ENCODE assay signal across 24 cellular contexts in the genomic region with DNA sequence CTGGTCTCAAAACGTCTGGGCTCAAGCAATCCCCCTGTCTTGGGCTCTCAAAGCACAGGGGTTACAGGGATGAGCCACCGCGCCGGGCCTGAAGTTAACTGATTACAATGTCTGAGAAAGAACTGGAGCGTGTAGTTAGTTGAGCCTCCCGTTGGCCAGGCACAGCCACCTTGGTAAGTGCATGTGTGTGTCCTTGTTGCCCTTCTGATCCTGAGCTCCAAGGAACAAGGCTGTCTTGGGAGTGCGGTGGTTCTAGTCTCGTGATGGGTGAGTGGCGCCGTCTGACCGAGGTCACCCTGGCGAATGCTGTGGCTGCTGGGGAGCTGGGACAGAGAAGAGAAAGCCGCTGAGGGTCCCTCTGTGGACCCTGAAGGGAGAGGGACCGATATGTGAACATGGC.
"Had no signal": no experiment of that assay in that cellular context is flagged by ENCODE, and none has a peak within 500 bp of the region (broad histone marks: within the 10 kb centered on the region; RNA-seq: fewer than 3 reads in every experiment).

No MANE protein-coding gene starts in this region.

- H3K4me1 ChIP-seq: left lung, right lobe of liver had no signal

- H3K4me1 Mint-ChIP-seq: naive B cell, neural crest cell had no signal

- H3K36me3 ChIP-seq: ovary, right lobe of liver, uterus had no signal

- DNase-seq: dorsolateral prefrontal cortex; effector CD4-positive, alpha-beta T cell; gastrocnemius medialis; head of caudate nucleus; left cardiac atrium; mesenchymal stem cell; mucosa of descending colon; naive B cell; ovary; right lobe of liver; small intestine; stimulated activated CD4-positive, alpha-beta T cell treated with anti-CD3 and anti-CD28 coated beads, Interleukin-15, amount 100 ng/mL, for 24 hours; stimulated activated CD4-positive, alpha-beta T cell treated with anti-CD3 and anti-CD28 coated beads, Interleukin-2, amount 100 ng/mL, for 48 hours; stimulated activated naive B cell treated with anti-CD40 and anti-IgM and Interleukin-4, amounts not matched to agents 10 μg/mL and 1 μg/mL and 100 μg/mL, for 72 hours; transverse colon; upper lobe of right lung; uterus had no signal

- FAIRE-seq: small intestine had no signal

- H3K4me3 ChIP-seq: dorsolateral prefrontal cortex, gastrocnemius medialis, left lung, mucosa of descending colon, ovary, right lobe of liver, suprapubic skin, transverse colon, upper lobe of right lung, uterus had no signal

- H3K27ac Mint-ChIP-seq: mesothelial cell of epicardium; natural killer cell treated with Interleukin-12 subunit alpha and Interleukin-12 subunit beta and Interleukin-15 and Interleukin-18, amount 100 ng/mL, for 72 hours; stimulated activated naive B cell treated with anti-CD40 and anti-IgM and Interleukin-4, amounts not matched to agents 10 μg/mL and 1 μg/mL and 100 μg/mL, for 72 hours; stimulated activated naive CD8-positive, alpha-beta T cell treated with anti-CD3 and anti-CD28 coated beads, Interleukin-15, Interleukin-2, amounts not matched to agents 100 ng/mL and 50 ng/mL, for 24 hours had no signal

- H3K9me3 ChIP-seq: gastrocnemius medialis, left lung, mucosa of descending colon, ovary, right lobe of liver, suprapubic skin, transverse colon, upper lobe of right lung, uterus had no signal

- H3K27me3 Mint-ChIP-seq: naive B cell; natural killer cell treated with Interleukin-12 subunit alpha and Interleukin-12 subunit beta and Interleukin-15 and Interleukin-18, amount 100 ng/mL, for 72 hours; stimulated activated naive B cell treated with anti-CD40 and anti-IgM and Interleukin-4, amounts not matched to agents 10 μg/mL and 1 μg/mL and 100 μg/mL, for 72 hours; stimulated activated naive CD8-positive, alpha-beta T cell treated with anti-CD3 and anti-CD28 coated beads, Interleukin-15, Interleukin-2, amounts not matched to agents 100 ng/mL and 50 ng/mL, for 24 hours had no signal

- H3K27ac ChIP-seq: dorsolateral prefrontal cortex, epithelial cell of prostate, gastrocnemius medialis, left lung, ovary, right lobe of liver, suprapubic skin, transverse colon, upper lobe of right lung, uterus had no signal

- H3K27me3 ChIP-seq: dorsolateral prefrontal cortex, gastrocnemius medialis, left lung, ovary, right lobe of liver, suprapubic skin, transverse colon, upper lobe of right lung, uterus had no signal

- ATAC-seq: gastrocnemius medialis; left lung; mucosa of descending colon; natural killer cell treated with Interleukin-12 subunit alpha and Interleukin-12 subunit beta and Interleukin-15 and Interleukin-18, amount 100 ng/mL, for 72 hours; right lobe of liver; stimulated activated naive B cell treated with anti-CD40 and anti-IgM and Interleukin-4, amounts not matched to agents 10 μg/mL and 1 μg/mL and 100 μg/mL, for 72 hours; upper lobe of right lung had no signal

- H3K9me3 Mint-ChIP-seq: mesothelial cell of epicardium; naive B cell; natural killer cell treated with Interleukin-12 subunit alpha and Interleukin-12 subunit beta and Interleukin-15 and Interleukin-18, amount 100 ng/mL, for 72 hours; neural crest cell; stimulated activated naive B cell treated with anti-CD40 and anti-IgM and Interleukin-4, amounts not matched to agents 10 μg/mL and 1 μg/mL and 100 μg/mL, for 72 hours; stimulated activated naive CD8-positive, alpha-beta T cell treated with anti-CD3 and anti-CD28 coated beads, Interleukin-15, Interleukin-2, amounts not matched to agents 100 ng/mL and 50 ng/mL, for 24 hours had no signal

- H3K4me3 Mint-ChIP-seq: mesothelial cell of epicardium; natural killer cell treated with Interleukin-12 subunit alpha and Interleukin-12 subunit beta and Interleukin-15 and Interleukin-18, amount 100 ng/mL, for 72 hours; neural crest cell; stimulated activated naive B cell treated with anti-CD40 and anti-IgM and Interleukin-4, amounts not matched to agents 10 μg/mL and 1 μg/mL and 100 μg/mL, for 72 hours; stimulated activated naive CD8-positive, alpha-beta T cell treated with anti-CD3 and anti-CD28 coated beads, Interleukin-15, Interleukin-2, amounts not matched to agents 100 ng/mL and 50 ng/mL, for 24 hours had no signal
